ENCODE assay signal across 16 cellular contexts in the genomic region with DNA sequence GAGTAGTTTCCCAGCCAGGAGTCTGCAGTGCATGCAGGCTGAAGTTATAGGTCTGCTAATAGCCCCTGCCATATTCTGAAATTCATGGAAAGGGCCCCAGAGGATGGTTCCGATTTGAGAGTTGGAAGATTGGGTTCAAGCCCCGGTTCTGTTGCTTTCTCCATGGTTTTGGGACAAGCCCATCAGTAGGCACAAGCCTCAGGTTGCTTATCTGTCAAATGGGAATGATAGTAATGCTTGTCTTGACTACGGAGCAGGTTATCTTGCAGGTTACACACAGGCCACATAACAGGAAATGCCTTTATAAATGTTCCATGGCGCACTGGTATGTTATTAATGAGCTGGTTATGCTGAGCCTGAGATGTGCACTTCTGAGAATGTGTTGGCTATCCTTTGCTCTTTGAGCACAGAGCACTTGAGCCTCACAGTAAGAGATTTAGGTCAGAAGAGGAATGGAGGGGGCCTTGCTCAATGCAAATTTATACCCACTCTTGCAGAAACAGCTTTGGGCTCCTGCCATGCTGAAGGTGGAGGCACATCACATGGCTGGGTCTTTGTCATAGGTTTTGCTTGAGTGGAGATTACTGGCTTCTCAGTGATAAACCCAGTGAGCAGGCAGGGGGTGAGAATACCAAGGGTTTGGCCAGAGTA. TPM values are rescaled to one million over a fixed set of nuclear protein-coding genes. Genes with fewer than 3 reads are reported as not detected.
DNase-seq lines count a peak whose midpoint lies in the region; ATAC-seq, FAIRE-seq and TF ChIP-seq lines count a peak whose summit lies in the region.
"Had no signal": no experiment of that assay in that cellular context is flagged by ENCODE, and none has a peak within 500 bp of the region (broad histone marks: within the 10 kb centered on the region; RNA-seq: fewer than 3 reads in every experiment).

No MANE protein-coding gene starts in this region.

- no peak overlapping the region for H3K4me3 Mint-ChIP-seq in activated CD4-positive, alpha-beta T cell treated with anti-CD3 and anti-CD28 coated beads for 36 hours
- H3K4me3 Mint-ChIP-seq: activated T-cell treated with anti-CD3 and anti-CD28 coated beads, Interleukin-2, amount 50 U/mL, for 4 hours; stimulated activated effector memory CD8-positive, alpha-beta T cell treated with anti-CD3 and anti-CD28 coated beads, Interleukin-12 subunit alpha, Interleukin-12 subunit beta, amount 100 ng/mL, for 72 hours had no signal

- H4K20me1 ChIP-seq in Karpas-422 (ENCODE audit: insufficient read depth, low read depth, low read length), result no peaks in the 10 kb centered on the region
- H4K20me1 ChIP-seq in K562 (replicated peaks; ENCODE audit: control insufficient read depth, insufficient read depth, low read length), result peaks cover 9% of the 10 kb centered on the region; the same call in 1 of the 2 replicates

- H3K9me3 ChIP-seq in Karpas-422 (ENCODE audit: low read length) (no peaks in the 10 kb centered on the region), K562 (replicated peaks; ENCODE audit: control insufficient read depth, insufficient read depth, low read depth, low read length) (no peaks in the 10 kb centered on the region), left lung (no peaks in the 10 kb centered on the region)
- no peaks in the 10 kb centered on the region for H3K9me3 ChIP-seq in effector memory CD4-positive, alpha-beta T cell (ENCODE audit: control insufficient read depth, low read length)

- no TSS peak for BruUV-seq in K562 (replicated peaks; lab: Mats Ljungman, UMichigan)

- POLR2A ChIA-PET in K562 (lab: Yijun Ruan, JAX), result interaction anchor here (0.7 kb wide), 1 partner anchor 173 kb away, joined by 5 read pairs; no protein-coding TSS in a partner anchor
- POLR2A ChIA-PET in activated CD4-positive, alpha-beta T cell treated with anti-CD3 and anti-CD28 coated beads for 36 hours (lab: Charles Lee), result no interaction called here

- no peaks in the 10 kb centered on the region for H3K36me3 ChIP-seq in Karpas-422 (ENCODE audit: insufficient read depth, low read length)
- no peaks in the 10 kb centered on the region for H3K36me3 ChIP-seq in K562 (ENCODE audit: control insufficient read depth, insufficient read depth, low read length)
- no peaks in the 10 kb centered on the region for H3K36me3 ChIP-seq in left lung
- no peaks in the 10 kb centered on the region for H3K36me3 ChIP-seq in effector memory CD4-positive, alpha-beta T cell (ENCODE audit: control insufficient read depth, insufficient read depth, low read length)

- H3K4me1 Mint-ChIP-seq in activated CD4-positive, alpha-beta T cell treated with anti-CD3 and anti-CD28 coated beads for 36 hours, result peaks cover under 1% of the 10 kb centered on the region

- DNase-seq in AG09319 (ENCODE audit: extremely low read depth, low read depth), result peak; percentile 4
- DNase-seq in Karpas-422, result peak; percentile 83
- DNase-seq in K562 (ENCODE audit: extremely low read depth in 1 of 4, low spot score in 3 of 4), result no peak
- no peak for DNase-seq in left lung
- no peak for DNase-seq in activated CD4-positive, alpha-beta T cell treated with anti-CD3 and anti-CD28 coated beads for 36 hours
- DNase-seq in effector memory CD4-positive, alpha-beta T cell, result no peak
- DNase-seq in islet precursor cell, result no peak
- DNase-seq: activated CD4-positive, alpha-beta T cell treated with anti-CD3 and anti-CD28 coated beads for 4 hours; activated T-cell treated with anti-CD3 and anti-CD28 coated beads, Interleukin-2, amount 50 U/mL, for 4 hours; AML-193; NCI-H1105 treated with DMSO at 0.1 percent for 48 hours; posterior cingulate gyrus; stimulated activated CD4-positive, alpha-beta T cell treated with anti-CD3 and anti-CD28 coated beads, Interleukin-1b, Interleukin-23, amount 100 ng/mL, for 48 hours had no signal

- no peak overlapping the region for H3K27ac Mint-ChIP-seq in activated CD4-positive, alpha-beta T cell treated with anti-CD3 and anti-CD28 coated beads for 36 hours
- H3K27ac Mint-ChIP-seq: stimulated activated effector memory CD8-positive, alpha-beta T cell treated with anti-CD3 and anti-CD28 coated beads, Interleukin-12 subunit alpha, Interleukin-12 subunit beta, amount 100 ng/mL, for 72 hours had no signal

- peak overlapping the region; percentile 14; the same call in 1 of the 2 replicates for H3K4me3 ChIP-seq in Karpas-422 (ENCODE audit: low read length)
- H3K4me3 ChIP-seq in K562, result no peak overlapping the region
- H3K4me3 ChIP-seq in left lung, result no peak overlapping the region
- no peak overlapping the region for H3K4me3 ChIP-seq in effector memory CD4-positive, alpha-beta T cell (ENCODE audit: insufficient read depth, low read depth, low read length, poor library complexity, severe bottlenecking)

- WGBS in K562 (ENCODE audit: insufficient coverage, low coverage, missing lambda C conversion rate), result 13% methylated on average over 4 of the region's 4 CpGs

- peaks cover 31% of the 10 kb centered on the region for H3K27me3 Mint-ChIP-seq in activated CD4-positive, alpha-beta T cell treated with anti-CD3 and anti-CD28 coated beads for 36 hours

- H3K36me3 Mint-ChIP-seq in activated CD4-positive, alpha-beta T cell treated with anti-CD3 and anti-CD28 coated beads for 36 hours (ENCODE audit: low read depth), result no peaks in the 10 kb centered on the region
- H3K36me3 Mint-ChIP-seq: stimulated activated effector memory CD8-positive, alpha-beta T cell treated with anti-CD3 and anti-CD28 coated beads, Interleukin-12 subunit alpha, Interleukin-12 subunit beta, amount 100 ng/mL, for 72 hours had no signal

- TF ChIP-seq RAD21 in K562 (CRISPR knock-in tag; conservative IDR thresholded peaks at IDR 0.05 in 1 of 2, IDR thresholded peaks at IDR 0.05 in 1 of 2), result no peak

- H3K9ac ChIP-seq in Karpas-422 (ENCODE audit: low read length) (peak overlapping the region; percentile 8; the same call in 1 of the 2 replicates), K562 (ENCODE audit: insufficient read depth in 1 of 2, low read depth in 2 of 2, low read length in 2 of 2) (no peak overlapping the region)

- no peaks in the 10 kb centered on the region for H3K9me2 ChIP-seq in Karpas-422 (replicated peaks; ENCODE audit: insufficient read depth, low read length)

- no peak for TF ChIP-seq EP300 in K562 (IDR thresholded peaks at IDR 0.05; ENCODE audit: low read length)

- in situ Hi-C loops in K562 (cut with MboI), result no loop called here

- no peak for TF ChIP-seq POLR2A in K562 (conservative IDR thresholded peaks at IDR 0.05)

- no peak for FAIRE-seq in K562 (lab: Jason Lieb, UNC)
- FAIRE-seq: H54 had no signal

- no peaks in the 10 kb centered on the region for H3K9me3 Mint-ChIP-seq in activated CD4-positive, alpha-beta T cell treated with anti-CD3 and anti-CD28 coated beads for 36 hours (ENCODE audit: low read depth)
- H3K9me3 Mint-ChIP-seq: activated T-cell treated with anti-CD3 and anti-CD28 coated beads, Interleukin-2, amount 50 U/mL, for 4 hours; stimulated activated effector memory CD8-positive, alpha-beta T cell treated with anti-CD3 and anti-CD28 coated beads, Interleukin-12 subunit alpha, Interleukin-12 subunit beta, amount 100 ng/mL, for 72 hours had no signal

- ATAC-seq in K562 (no peak), left lung (peak; percentile 69), GM18907 (IDR thresholded peaks at IDR 0.05; ENCODE audit: unreplicated experiment) (no peak)
- ATAC-seq in activated CD4-positive, alpha-beta T cell treated with anti-CD3 and anti-CD28 coated beads for 36 hours, result no peak
- ATAC-seq: activated T-cell treated with anti-CD3 and anti-CD28 coated beads, Interleukin-2, amount 50 U/mL, for 4 hours; stimulated activated effector memory CD8-positive, alpha-beta T cell treated with anti-CD3 and anti-CD28 coated beads, Interleukin-12 subunit alpha, Interleukin-12 subunit beta, amount 100 ng/mL, for 72 hours had no signal

- peaks cover 32% of the 10 kb centered on the region for H3K4me1 ChIP-seq in Karpas-422 (ENCODE audit: low read length)
- peaks cover 0 to 11% of the 10 kb centered on the region in 2 experiments; a peak in 2 of 5 replicates for H3K4me1 ChIP-seq in K562 (replicated peaks in 1 of 2; ENCODE audit: control insufficient read depth in 2 of 2, insufficient read depth in 2 of 2, low read length in 2 of 2)
- peaks cover 0 to 2% of the 10 kb centered on the region in 2 donors for H3K4me1 ChIP-seq in left lung
- H3K4me1 ChIP-seq in effector memory CD4-positive, alpha-beta T cell (ENCODE audit: control insufficient read depth, insufficient read depth, low read length, poor library complexity, severe bottlenecking), result no peaks in the 10 kb centered on the region

- H3K9me1 ChIP-seq in K562 (ENCODE audit: control insufficient read depth, insufficient read depth, low read length), result peaks cover 6% of the 10 kb centered on the region

- TF ChIP-seq CTCF in AG09319 (IDR thresholded peaks at IDR 0.05; ENCODE audit: low read depth, low read length), result no peak
- no peak for TF ChIP-seq CTCF in K562 (IDR thresholded peaks at IDR 0.05 in 2 of 3, conservative IDR thresholded peaks at IDR 0.05 in 1 of 3; ENCODE audit: insufficient read depth in 2 of 3, low read depth in 1 of 3, low read length in 3 of 3)
- TF ChIP-seq CTCF in left lung (IDR thresholded peaks at IDR 0.05), result no peak

- intact Hi-C loops in K562 (cut with micrococcal nuclease), result no loop called here
- intact Hi-C loops in left lung (cut with DNase I), result no loop called here
- intact Hi-C loops in activated CD4-positive, alpha-beta T cell treated with anti-CD3 and anti-CD28 coated beads for 36 hours (cut with DNase I, micrococcal nuclease), result no loop called here

- H3K27me3 ChIP-seq in Karpas-422 (ENCODE audit: low read length) (peaks cover 6% of the 10 kb centered on the region; the same call in 1 of the 2 replicates), K562 (ENCODE audit: control insufficient read depth in 2 of 2, insufficient read depth in 2 of 2, low read length in 2 of 2) (no peaks in the 10 kb centered on the region), left lung (no peaks in the 10 kb centered on the region)
- H3K27me3 ChIP-seq in effector memory CD4-positive, alpha-beta T cell (replicated peaks; ENCODE audit: control insufficient read depth, insufficient read depth, low read length, poor library complexity, severe bottlenecking), result no peaks in the 10 kb centered on the region

- H3K79me2 ChIP-seq in Karpas-422 (ENCODE audit: low read length), result no peaks in the 10 kb centered on the region
- H3K79me2 ChIP-seq in K562 (ENCODE audit: control insufficient read depth, insufficient read depth, low read length), result peaks cover 12% of the 10 kb centered on the region; the same call in 2 of the 3 replicates

- H2AFZ ChIP-seq in Karpas-422 (ENCODE audit: low read length) (no peak overlapping the region), K562 (ENCODE audit: low read depth, low read length) (no peak overlapping the region)

- H3K4me2 ChIP-seq in Karpas-422 (ENCODE audit: low read depth, low read length, poor library complexity, severe bottlenecking) (peak overlapping the region; percentile 51), K562 (ENCODE audit: insufficient read depth, low read length) (no peak overlapping the region)

- peak overlapping the region; percentile 48; the same call in 1 of the 2 replicates for H3K27ac ChIP-seq in Karpas-422 (ENCODE audit: low read length)
- no peak overlapping the region for H3K27ac ChIP-seq in K562 (ENCODE audit: extremely low read depth, low read depth, low read length)
- no peak overlapping the region for H3K27ac ChIP-seq in left lung
- H3K27ac ChIP-seq in effector memory CD4-positive, alpha-beta T cell (ENCODE audit: insufficient read depth, low read length, poor library complexity, severe bottlenecking), result no peak overlapping the region

- CTCF ChIA-PET in K562 (lab: Yijun Ruan, JAX; ENCODE audit: low intra/inter-chr PET ratio), result no interaction called here
- CTCF ChIA-PET in activated CD4-positive, alpha-beta T cell treated with anti-CD3 and anti-CD28 coated beads for 36 hours (lab: Charles Lee), result interaction anchor here (2.4 kb wide), 1 partner anchor 12 kb away, joined by 5 read pairs; no protein-coding TSS in a partner anchor

RNA-seq across cellular contexts. Expression of a gene that starts 47.1 kb away (rescaled TPM):
- 0.04 and 0.19 TPM in 2 replicates for total RNA-seq in Karpas-422 (2014; rRNA removed; shearing (Covaris generic); ENCODE audit: low replicate concordance)
- 2.4 and 5.4 TPM in 2 replicates for total RNA-seq in K562 (2011; cell fraction: chromatin; rRNA removed; ENCODE audit: low replicate concordance)
- total RNA-seq in K562 (2011; cell fraction: nucleolus; rRNA removed), result 7.5 and 8.0 TPM in 2 replicates
- 4.6 and 5.8 TPM in 2 replicates for total RNA-seq in K562 (2011; cell fraction: nucleoplasm; rRNA removed)
- 2.6 and 3.5 TPM in 2 replicates for total RNA-seq in K562 (2014; rRNA removed)
- 1.5 and 1.6 TPM in 2 replicates for total RNA-seq in K562 (2014; rRNA removed; fragmentation: Illumina TruSeq; extraction: Trizol)
- 2.0 and 2.3 TPM in 2 replicates for total RNA-seq in K562 (2015; rRNA removed; fragmentation: Illumina TruSeq; extraction: Trizol)
- 5.9 and 6.1 TPM in 2 replicates for total RNA-seq in K562 (2021)
- 1.0 and 1.1 TPM in 2 replicates for polyA plus RNA-seq in K562 (2011; rRNA removed)
- 1.3 and 3.8 TPM in 2 replicates for polyA plus RNA-seq in K562 (2011; cell fraction: cytosol; rRNA removed)
- polyA plus RNA-seq in K562 (2011; cell fraction: nucleus; rRNA removed), result 1.4 and 3.9 TPM in 2 replicates
- 1.9 and 2.3 TPM in 2 replicates for polyA plus RNA-seq in K562 (2012)
- 1.7 and 2.4 TPM in 2 replicates for polyA plus RNA-seq in K562 (2014; fragmentation: Illumina TruSeq; extraction: Trizol)
- under 1 TPM; 0.41 to 0.58 TPM for polyA plus RNA-seq in K562 (2014; fragmentation: Nextera tagmentation; extraction: Ambion mirVana)
- 2.9 and 4.2 TPM in 2 replicates for polyA plus RNA-seq in K562 (2014; rRNA removed)
- polyA minus RNA-seq in K562 (2011; rRNA and poly(A)+ RNA removed), result 1.3 and 1.4 TPM in 2 replicates
- polyA minus RNA-seq in K562 (2011; cell fraction: cytosol; rRNA and poly(A)+ RNA removed), result 2.4 and 3.9 TPM in 2 replicates
- 1.6 and 2.0 TPM in 2 replicates for polyA minus RNA-seq in K562 (2011; cell fraction: nucleus; rRNA and poly(A)+ RNA removed)
- total RNA-seq in left lung, result 10 to 100 TPM in 1 of 2 donors, 1 to 10 TPM in 1; 8.8 to 13.1 TPM
- 1 to 10 TPM; 2.3 TPM for total RNA-seq in activated CD4-positive, alpha-beta T cell treated with anti-CD3 and anti-CD28 coated beads for 36 hours

Comparison
In these comparisons a context has a peak if more than half of its experiments do, and no peak if none do; other contexts are left out.
1. DNase-seq: peak in AG09319 (single experiment) and Karpas-422 (single experiment); none in K562 (0 of 4), left lung (0 of 2), activated CD4-positive, alpha-beta T cell treated with anti-CD3 and anti-CD28 coated beads for 36 hours (single experiment), effector memory CD4-positive, alpha-beta T cell (0 of 3) and islet precursor cell (single experiment).